In the genomic region with DNA sequence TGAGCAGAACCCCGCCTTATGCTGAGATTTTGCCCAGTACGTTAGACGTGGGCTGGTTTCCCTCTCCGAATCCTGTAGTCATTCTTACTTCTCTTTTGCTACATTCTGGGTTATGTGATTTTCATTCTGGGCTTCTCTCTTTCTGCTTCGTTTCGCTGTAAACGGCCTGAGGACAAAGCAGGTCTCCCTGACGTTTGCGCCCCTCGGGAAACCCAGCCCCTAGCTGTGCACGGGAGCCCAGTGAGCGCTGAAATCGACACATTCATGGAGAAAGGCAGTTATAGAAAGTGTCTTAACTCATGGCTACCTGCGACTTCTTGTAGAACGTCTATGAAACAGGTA, we compare ENCODE assay signal across 8 cellular contexts. TPM values are rescaled to one million over a fixed set of nuclear protein-coding genes. Genes with fewer than 3 reads are reported as not detected.
DNase-seq lines count a peak whose midpoint lies in the region; ATAC-seq, FAIRE-seq and TF ChIP-seq lines count a peak whose summit lies in the region.

No MANE protein-coding gene starts in this region.

- ATAC-seq in activated naive CD8-positive, alpha-beta T cell treated with anti-CD3 and anti-CD28 coated beads, Interleukin-2, amount 10 ng/mL, durations not matched to agents 7 days and 5 days (ENCODE audit: low read depth): no peak

- H3K27ac Mint-ChIP-seq in activated naive CD8-positive, alpha-beta T cell treated with anti-CD3 and anti-CD28 coated beads, Interleukin-2, amount 10 ng/mL, durations not matched to agents 7 days and 5 days: no peak overlapping the region

- no peak overlapping the region for H3K27ac ChIP-seq in HEK293 (ENCODE audit: extremely low read depth, low read depth, low read length)
- no peak overlapping the region for H3K27ac ChIP-seq in spleen

- peaks cover 46% of the 10 kb centered on the region for H3K27me3 Mint-ChIP-seq in activated naive CD8-positive, alpha-beta T cell treated with anti-CD3 and anti-CD28 coated beads, Interleukin-2, amount 10 ng/mL, durations not matched to agents 7 days and 5 days

- H3K27me3 ChIP-seq in iPS-15b (ENCODE audit: control insufficient read depth, insufficient read depth, low read length): peaks cover 11% of the 10 kb centered on the region
- H3K27me3 ChIP-seq in spleen (replicated peaks in 1 of 7): peaks cover 0 to 84% (median 19%) of the 10 kb centered on the region in 7 donors

- POLR2A ChIA-PET in HEK293 (lab: Yijun Ruan, JAX): interaction anchor here (1.2 kb wide), 1 partner anchor 810 kb away, joined by 4 read pairs; a partner anchor contains a TSS
- POLR2A ChIA-PET in activated naive CD8-positive, alpha-beta T cell treated with anti-CD3 and anti-CD28 coated beads, Interleukin-2, amount 10 ng/mL, durations not matched to agents 7 days and 5 days (lab: Charles Lee): no interaction called here

- TF ChIP-seq CTCF in HEK293 (tag by site-specific recombination; IDR thresholded peaks at IDR 0.05): no peak
- TF ChIP-seq CTCF in spleen (IDR thresholded peaks at IDR 0.05 in 8 of 11, conservative IDR thresholded peaks at IDR 0.05 in 3 of 11): no peak

- H3K9me3 ChIP-seq in HEK293 (ENCODE audit: control insufficient read depth, insufficient read depth, low read depth, low read length) (no peaks in the 10 kb centered on the region), iPS-15b (ENCODE audit: control insufficient read depth, insufficient read depth, low read length) (no peaks in the 10 kb centered on the region), spleen (no peaks in the 10 kb centered on the region)

- peaks cover 1% of the 10 kb centered on the region for H3K9me3 Mint-ChIP-seq in activated naive CD8-positive, alpha-beta T cell treated with anti-CD3 and anti-CD28 coated beads, Interleukin-2, amount 10 ng/mL, durations not matched to agents 7 days and 5 days

- peaks cover 4% of the 10 kb centered on the region for H3K4me1 Mint-ChIP-seq in activated naive CD8-positive, alpha-beta T cell treated with anti-CD3 and anti-CD28 coated beads, Interleukin-2, amount 10 ng/mL, durations not matched to agents 7 days and 5 days

- CTCF ChIA-PET in HEK293 (lab: Yijun Ruan, JAX): interaction anchor here (0.7 to 1.6 kb wide), 8 partner anchors 10 to 704 kb away, joined by 3 to 12 read pairs (median 4); no protein-coding TSS in a partner anchor

- peak overlapping the region; percentile 40 for H3K9ac ChIP-seq in iPS-15b (ENCODE audit: low read depth, low read length)

- no peak for DNase-seq in activated naive CD8-positive, alpha-beta T cell treated with anti-CD3 and anti-CD28 coated beads, Interleukin-2, amount 10 ng/mL, durations not matched to agents 7 days and 5 days
- DNase-seq in spleen: no peak
- DNase-seq in D341Med (ENCODE audit: low spot score): no peak
- DNase-seq in frontal cortex (ENCODE audit: low spot score in 2 of 2): no peak
- no peak for DNase-seq in HuH-7 (ENCODE audit: low spot score)
- DNase-seq in stimulated activated CD4-positive, alpha-beta T cell treated with anti-CD3 and anti-CD28 coated beads, Interleukin-4, amount 100 ng/mL, for 1 hour: no peak

- FAIRE-seq in frontal cortex (lab: Jason Lieb, UNC): no peak

- TF ChIP-seq POLR2A in spleen (IDR thresholded peaks at IDR 0.05): no peak

- H3K4me3 ChIP-seq in HEK293 (ENCODE audit: low read depth, low read length): peak overlapping the region; percentile 2; the same call in 1 of the 2 replicates
- H3K4me3 ChIP-seq in iPS-15b (ENCODE audit: low read depth, low read length): peak overlapping the region; percentile 58
- peak overlapping the region in 5 of 8 donors; percentile 0 to 47 (median 5) for H3K4me3 ChIP-seq in spleen

- H3K4me3 Mint-ChIP-seq in activated naive CD8-positive, alpha-beta T cell treated with anti-CD3 and anti-CD28 coated beads, Interleukin-2, amount 10 ng/mL, durations not matched to agents 7 days and 5 days: peak overlapping the region; percentile 41

- H3K36me3 ChIP-seq in HEK293 (ENCODE audit: control insufficient read depth in 2 of 2, insufficient read depth in 1 of 2, low read length in 2 of 2): no peaks in the 10 kb centered on the region
- no peaks in the 10 kb centered on the region for H3K36me3 ChIP-seq in iPS-15b (ENCODE audit: control insufficient read depth, insufficient read depth, low read length)
- H3K36me3 ChIP-seq in spleen: no peaks in the 10 kb centered on the region

- intact Hi-C loops in spleen (cut with DNase I; ENCODE audit: low total_unique reads): no loop called here

- H3K36me3 Mint-ChIP-seq in activated naive CD8-positive, alpha-beta T cell treated with anti-CD3 and anti-CD28 coated beads, Interleukin-2, amount 10 ng/mL, durations not matched to agents 7 days and 5 days: no peaks in the 10 kb centered on the region

- 9 to 12% (median 10%) methylated on average over 15 of the region's 15 CpGs for WGBS in spleen, 5 donors

- H3K4me1 ChIP-seq in HEK293 (ENCODE audit: control insufficient read depth, insufficient read depth, low read length): peaks cover 3% of the 10 kb centered on the region; the same call in 1 of the 2 replicates
- no peaks in the 10 kb centered on the region for H3K4me1 ChIP-seq in iPS-15b (ENCODE audit: control insufficient read depth, insufficient read depth, low read length)
- H3K4me1 ChIP-seq in spleen: peaks cover 0 to 9% (median 7%) of the 10 kb centered on the region in 6 donors

TF ChIP-seq in HEK293, 187 proteins besides CTCF, POLR2A, EP300 and RAD21:
- TF ChIP-seq ZNF768 (tag by site-specific recombination; IDR thresholded peaks at IDR 0.05) (no peak), KLF16 (tag by site-specific recombination; IDR thresholded peaks at IDR 0.05) (0 out of 2 replicates have a peak, but pooled peaks have one; percentile 2), ZXDB (tag by site-specific recombination; IDR thresholded peaks at IDR 0.05) (0 out of 2 replicates have a peak, but pooled peaks have one; percentile 5)
TF ChIP-seq in HEK293: peak in this region for 2.

RNA-seq across cellular contexts. Expression of a gene that starts 22.7 kb away (rescaled TPM):
- total RNA-seq in activated naive CD8-positive, alpha-beta T cell treated with anti-CD3 and anti-CD28 coated beads, Interleukin-2, amount 10 ng/mL, durations not matched to agents 7 days and 5 days: under 1 TPM in 1 of 2 experiments, not detected in 1; 0.17 TPM
- not detected for total RNA-seq in spleen
- under 1 TPM in 1 of 3 donors, not detected in 2; 0.07 TPM for polyA plus RNA-seq in spleen
- 2.9 TPM for total RNA-seq in frontal cortex

Comparison
In these comparisons a context has a peak if more than half of its experiments do, and no peak if none do; other contexts are left out.
1. H3K4me3 ChIP-seq: peak in every context shown above with its lines; median percentile 58 in iPS-15b; 5 in spleen; 2 in HEK293.